13 cellular contexts compared by ENCODE assay signal in genomic region chr4:36081185-36081584, GRCh38.
DNase-seq lines count a peak whose midpoint lies in the region; ATAC-seq lines count a peak whose summit lies in the region.
"Had no signal": no experiment of that assay in that cellular context is flagged by ENCODE, and none has a peak within 500 bp of the region (broad histone marks: within the 10 kb centered on the region; RNA-seq: fewer than 3 reads in every experiment).

No MANE protein-coding gene starts in this region.

- H3K27me3 Mint-ChIP-seq in activated T-helper 2 cell treated with anti-CD3 and anti-CD28 coated beads, Interferon-gamma antibody, Interleukin-2, Interleukin-4, amounts not matched to agents 10 μg/mL and 5 μg/mL and 100 μg/mL, durations not matched to agents 14 hours and 24 hours and 36 hours (ENCODE audit: low read depth), result no peaks in the 10 kb centered on the region
- H3K27me3 Mint-ChIP-seq: naive B cell had no signal

- intact Hi-C loops in activated T-helper 2 cell treated with anti-CD3 and anti-CD28 coated beads, Interferon-gamma antibody, Interleukin-2, Interleukin-4, amounts not matched to agents 10 μg/mL and 5 μg/mL and 100 μg/mL, durations not matched to agents 14 hours and 24 hours and 36 hours (cut with micrococcal nuclease), result loop anchor here (1.0 to 5.0 kb wide), 8 partner anchors 18 to 314 kb away; partner anchors contain the start of gene ARAP2

- H3K36me3 Mint-ChIP-seq in activated T-helper 2 cell treated with anti-CD3 and anti-CD28 coated beads, Interferon-gamma antibody, Interleukin-2, Interleukin-4, amounts not matched to agents 10 μg/mL and 5 μg/mL and 100 μg/mL, durations not matched to agents 14 hours and 24 hours and 36 hours (ENCODE audit: low read depth), result peaks cover 18% of the 10 kb centered on the region

- H3K9me3 Mint-ChIP-seq in activated T-helper 2 cell treated with anti-CD3 and anti-CD28 coated beads, Interferon-gamma antibody, Interleukin-2, Interleukin-4, amounts not matched to agents 10 μg/mL and 5 μg/mL and 100 μg/mL, durations not matched to agents 14 hours and 24 hours and 36 hours, result no peaks in the 10 kb centered on the region
- H3K9me3 Mint-ChIP-seq: naive B cell had no signal

- H3K27ac Mint-ChIP-seq in activated T-helper 2 cell treated with anti-CD3 and anti-CD28 coated beads, Interferon-gamma antibody, Interleukin-2, Interleukin-4, amounts not matched to agents 10 μg/mL and 5 μg/mL and 100 μg/mL, durations not matched to agents 14 hours and 24 hours and 36 hours, result no peak overlapping the region
- H3K27ac Mint-ChIP-seq: HFFc6, naive B cell had no signal

- H3K4me1 Mint-ChIP-seq in activated T-helper 2 cell treated with anti-CD3 and anti-CD28 coated beads, Interferon-gamma antibody, Interleukin-2, Interleukin-4, amounts not matched to agents 10 μg/mL and 5 μg/mL and 100 μg/mL, durations not matched to agents 14 hours and 24 hours and 36 hours (ENCODE audit: low read depth), result peaks cover 12% of the 10 kb centered on the region
- H3K4me1 Mint-ChIP-seq: naive B cell had no signal

- ATAC-seq in GM18498 (IDR thresholded peaks at IDR 0.05; ENCODE audit: unreplicated experiment), result peak; percentile 94
- ATAC-seq in HG02798 (IDR thresholded peaks at IDR 0.05; ENCODE audit: poor library complexity, unreplicated experiment), result peak; percentile 94
- ATAC-seq in HG03571 (IDR thresholded peaks at IDR 0.05; ENCODE audit: unreplicated experiment), result peak; percentile 92
- ATAC-seq: SK-N-SH treated with all-trans-retinoic acid at 6 μM for 48 hours had no signal

- DNase-seq in GM19238 (ENCODE audit: insufficient read length, low spot score) (peak; percentile 1), kidney glomerular epithelial cell (lab: John Stamatoyannopoulos, UW) (no peak), RKO (ENCODE audit: low spot score) (no peak)
- no peak for DNase-seq in activated T-helper 2 cell treated with anti-CD3 and anti-CD28 coated beads, Interferon-gamma antibody, Interleukin-2, Interleukin-4, amounts not matched to agents 10 μg/mL and 5 μg/mL and 100 μg/mL, durations not matched to agents 14 hours and 24 hours and 36 hours (ENCODE audit: low spot score)
- no peak for DNase-seq in stimulated activated CD4-positive, alpha-beta T cell treated with anti-CD3 and anti-CD28 coated beads, Interleukin-2, amount 100 ng/mL, for 24 hours
- DNase-seq: DMS 273 treated with DMSO at 0.1 percent for 48 hours, HFFc6, naive B cell, NCI-H2029 treated with DMSO at 0.1 percent for 48 hours had no signal

- H3K4me3 Mint-ChIP-seq in activated T-helper 2 cell treated with anti-CD3 and anti-CD28 coated beads, Interferon-gamma antibody, Interleukin-2, Interleukin-4, amounts not matched to agents 10 μg/mL and 5 μg/mL and 100 μg/mL, durations not matched to agents 14 hours and 24 hours and 36 hours (ENCODE audit: low read depth), result no peak overlapping the region
- H3K4me3 Mint-ChIP-seq: HFFc6, naive B cell had no signal
